ENCODE assay signal across 13 cellular contexts in genomic region chr21:36701912-36702621, GRCh38. TPM values are rescaled to one million over a fixed set of nuclear protein-coding genes. Genes with fewer than 3 reads are reported as not detected.
DNase-seq lines count a peak whose midpoint lies in the region; ATAC-seq and TF ChIP-seq lines count a peak whose summit lies in the region.
"Had no signal": no experiment of that assay in that cellular context is flagged by ENCODE, and none has a peak within 500 bp of the region (broad histone marks: within the 10 kb centered on the region; RNA-seq: fewer than 3 reads in every experiment).

No MANE protein-coding gene starts in this region.

- H3K4me3 Mint-ChIP-seq in Caco-2 (ENCODE audit: unreplicated experiment) (peak overlapping the region; percentile 78), neural crest cell (peak overlapping the region; percentile 38)
- H3K4me3 Mint-ChIP-seq: dendritic cell treated with granulocyte-macrophage colony-stimulating factor and Interleukin-4, amounts not matched to agents 40 ng/mL and 50 ng/mL, for 4 days had no signal

- ATAC-seq in HCT116: no peak
- ATAC-seq in left ventricle myocardium superior: no peak

- no peak overlapping the region for H2AFZ ChIP-seq in HCT116 (ENCODE audit: low read depth, low read length, poor library complexity, severe bottlenecking)

- H3K27me3 Mint-ChIP-seq in Caco-2 (ENCODE audit: insufficient read depth, unreplicated experiment): no peaks in the 10 kb centered on the region
- H3K27me3 Mint-ChIP-seq in neural crest cell (ENCODE audit: low read depth): peaks cover 94% of the 10 kb centered on the region

- peaks cover 77% of the 10 kb centered on the region for H3K79me2 ChIP-seq in HCT116 (ENCODE audit: insufficient read depth, low read length)

- no peaks in the 10 kb centered on the region for H4K20me1 ChIP-seq in HCT116 (ENCODE audit: insufficient read depth)

- RAD21 ChIA-PET in HCT116 (lab: Charles Lee; ENCODE audit: low non-redundant PET in 1 of 2, low total read pairs in 2 of 2, uncharacterized antibody in 2 of 2, unreplicated experiment in 2 of 2): no interaction called here

- H3K4me2 ChIP-seq in HCT116 (ENCODE audit: low read length): peak overlapping the region; percentile 97

- H3K27ac Mint-ChIP-seq in Caco-2 (ENCODE audit: unreplicated experiment) (no peak overlapping the region), neural crest cell (ENCODE audit: unreplicated experiment) (no peak overlapping the region)
- H3K27ac Mint-ChIP-seq: activated naive CD4-positive, alpha-beta T cell treated with anti-CD3 and anti-CD28 coated beads, Interleukin-2, amount 50 U/mL, for 72 hours; dendritic cell treated with granulocyte-macrophage colony-stimulating factor and Interleukin-4, amounts not matched to agents 40 ng/mL and 50 ng/mL, for 4 days had no signal

- intact Hi-C loops in Caco-2 (cut with micrococcal nuclease; ENCODE audit: unreplicated experiment) (no loop called here), HCT116 (cut with micrococcal nuclease) (no loop called here), left ventricle myocardium superior (cut with micrococcal nuclease) (no loop called here)

- no peak overlapping the region for H3K4me3 ChIP-seq in Caco-2 (ENCODE audit: low read depth, low read length)
- H3K4me3 ChIP-seq in HCT116 (replicated peaks in 1 of 2; ENCODE audit: low read depth in 1 of 2, low read length in 2 of 2): peak overlapping the region; percentile 71 to 75
- peak overlapping the region; percentile 75 for H3K4me3 ChIP-seq in adipocyte (ENCODE audit: low read length)

- no peak for TF ChIP-seq POLR2A in HCT116 (IDR thresholded peaks at IDR 0.05; ENCODE audit: borderline replicate concordance, extremely low read depth, insufficient read depth, insufficient read length)

- TF ChIP-seq CTCF in Caco-2 (IDR thresholded peaks at IDR 0.05; ENCODE audit: insufficient read depth in 1 of 2, low read depth in 1 of 2, low read length in 1 of 2, severe bottlenecking in 1 of 2, unreplicated experiment in 1 of 2): no peak
- TF ChIP-seq CTCF in HCT116 (IDR thresholded peaks at IDR 0.05 in 2 of 3, conservative IDR thresholded peaks at IDR 0.05 in 1 of 3; ENCODE audit: borderline replicate concordance in 1 of 3, insufficient read depth in 1 of 3, low read depth in 2 of 3, low read length in 2 of 3): no peak
- no peak for TF ChIP-seq CTCF in neural crest cell (conservative IDR thresholded peaks at IDR 0.05)

- CTCF ChIA-PET in Caco-2 (lab: Charles Lee): no interaction called here
- CTCF ChIA-PET in HCT116 (lab: Charles Lee): interaction anchor here (1.2 kb wide), 1 partner anchor 71 kb away, joined by 4 read pairs; no protein-coding TSS in a partner anchor

- H3K4me1 Mint-ChIP-seq in Caco-2 (ENCODE audit: low read depth, unreplicated experiment) (peaks cover 7% of the 10 kb centered on the region), neural crest cell (peaks cover 11% of the 10 kb centered on the region)

- H3K9me3 ChIP-seq in Caco-2 (no peaks in the 10 kb centered on the region), HCT116 (ENCODE audit: control insufficient read depth in 1 of 2, insufficient read depth in 1 of 2, low read depth in 1 of 2, low read length in 2 of 2) (no peaks in the 10 kb centered on the region), adipocyte (ENCODE audit: control insufficient read depth, low read length) (no peaks in the 10 kb centered on the region)

- H3K9ac ChIP-seq in HCT116 (ENCODE audit: low read length): peak overlapping the region; percentile 73
- no peak overlapping the region for H3K9ac ChIP-seq in adipocyte (ENCODE audit: low read length)

- no peaks in the 10 kb centered on the region for H3K9me2 ChIP-seq in HCT116 (ENCODE audit: insufficient read depth)

- DNase-seq in Caco-2: no peak
- no peak for DNase-seq in HCT116 (ENCODE audit: low read depth, low spot score)
- DNase-seq in adipocyte (ENCODE audit: low read depth): no peak
- no peak for DNase-seq in neural crest cell (ENCODE audit: low read depth, low spot score)
- no peak for DNase-seq in stimulated activated naive CD4-positive, alpha-beta T cell treated with Interleukin-2 at 50 U/mL for 16 hours (lab: John Stamatoyannopoulos, UW)
- no peak for DNase-seq in left ventricle myocardium superior
- DNase-seq in SIG-M5 treated with dmso at 0.1 percent for 504 hours (lab: John Stamatoyannopoulos, UW; ENCODE audit: unreplicated experiment): no peak
- DNase-seq in germinal center (ENCODE audit: low spot score): no peak
- DNase-seq: NCI-H510A treated with DMSO at 0.1 percent for 48 hours, SHP77 treated with DMSO at 0.1 percent for 48 hours had no signal

- no peaks in the 10 kb centered on the region for H3K9me3 Mint-ChIP-seq in Caco-2 (ENCODE audit: unreplicated experiment)
- no peaks in the 10 kb centered on the region for H3K9me3 Mint-ChIP-seq in neural crest cell
- H3K9me3 Mint-ChIP-seq: activated naive CD4-positive, alpha-beta T cell treated with anti-CD3 and anti-CD28 coated beads, Interleukin-2, amount 50 U/mL, for 72 hours; dendritic cell treated with granulocyte-macrophage colony-stimulating factor and Interleukin-4, amounts not matched to agents 40 ng/mL and 50 ng/mL, for 4 days had no signal

- peak overlapping the region; percentile 93 for H3K27ac ChIP-seq in HCT116 (ENCODE audit: low read depth, low read length)

- no peak for TF ChIP-seq RAD21 in HCT116 (IDR thresholded peaks at IDR 0.05; ENCODE audit: low read depth)

- no peaks in the 10 kb centered on the region for H3K4me1 ChIP-seq in Caco-2
- peaks cover 10 to 24% of the 10 kb centered on the region in 2 experiments for H3K4me1 ChIP-seq in HCT116 (ENCODE audit: control insufficient read depth in 1 of 2, insufficient read depth in 2 of 2, low read length in 2 of 2)
- H3K4me1 ChIP-seq in adipocyte (ENCODE audit: control insufficient read depth, insufficient read depth, low read length): peaks cover 9% of the 10 kb centered on the region

- H3K36me3 Mint-ChIP-seq in Caco-2 (ENCODE audit: insufficient read depth, unreplicated experiment) (no peaks in the 10 kb centered on the region), neural crest cell (ENCODE audit: low read depth) (no peaks in the 10 kb centered on the region)

- H3K27me3 ChIP-seq in Caco-2 (replicated peaks; ENCODE audit: control insufficient read depth, insufficient read depth, low read length): no peaks in the 10 kb centered on the region
- H3K27me3 ChIP-seq in HCT116 (ENCODE audit: insufficient read depth, low read length): no peaks in the 10 kb centered on the region
- peaks cover 71% of the 10 kb centered on the region for H3K27me3 ChIP-seq in adipocyte (replicated peaks; ENCODE audit: control insufficient read depth, insufficient read depth, low read length)

- no peaks in the 10 kb centered on the region for H3K36me3 ChIP-seq in Caco-2 (ENCODE audit: control insufficient read depth, insufficient read depth, low read length)
- H3K36me3 ChIP-seq in HCT116 (ENCODE audit: control insufficient read depth in 1 of 2, insufficient read depth in 2 of 2, low read length in 2 of 2): no peaks in the 10 kb centered on the region
- no peaks in the 10 kb centered on the region for H3K36me3 ChIP-seq in adipocyte (ENCODE audit: control insufficient read depth, insufficient read depth, low read length, severe bottlenecking)

- POLR2A ChIA-PET in Caco-2 (lab: Charles Lee): no interaction called here
- POLR2A ChIA-PET in HCT116 (lab: Charles Lee): no interaction called here

- BruUV-seq in Caco-2 (replicated peaks; lab: Mats Ljungman, UMichigan) (no TSS peak), HCT116 (replicated peaks; lab: Mats Ljungman, UMichigan) (TSS peak; percentile 25)

TF ChIP-seq in HCT116, 20 proteins besides CTCF, POLR2A, EP300 and RAD21 (continues in another document):
- TF ChIP-seq SRF (IDR thresholded peaks at IDR 0.05; ENCODE audit: low read depth) (no peak), SIN3A (IDR thresholded peaks at IDR 0.05; ENCODE audit: low read depth) (no peak)
- TF ChIP-seq, protein P1, sequence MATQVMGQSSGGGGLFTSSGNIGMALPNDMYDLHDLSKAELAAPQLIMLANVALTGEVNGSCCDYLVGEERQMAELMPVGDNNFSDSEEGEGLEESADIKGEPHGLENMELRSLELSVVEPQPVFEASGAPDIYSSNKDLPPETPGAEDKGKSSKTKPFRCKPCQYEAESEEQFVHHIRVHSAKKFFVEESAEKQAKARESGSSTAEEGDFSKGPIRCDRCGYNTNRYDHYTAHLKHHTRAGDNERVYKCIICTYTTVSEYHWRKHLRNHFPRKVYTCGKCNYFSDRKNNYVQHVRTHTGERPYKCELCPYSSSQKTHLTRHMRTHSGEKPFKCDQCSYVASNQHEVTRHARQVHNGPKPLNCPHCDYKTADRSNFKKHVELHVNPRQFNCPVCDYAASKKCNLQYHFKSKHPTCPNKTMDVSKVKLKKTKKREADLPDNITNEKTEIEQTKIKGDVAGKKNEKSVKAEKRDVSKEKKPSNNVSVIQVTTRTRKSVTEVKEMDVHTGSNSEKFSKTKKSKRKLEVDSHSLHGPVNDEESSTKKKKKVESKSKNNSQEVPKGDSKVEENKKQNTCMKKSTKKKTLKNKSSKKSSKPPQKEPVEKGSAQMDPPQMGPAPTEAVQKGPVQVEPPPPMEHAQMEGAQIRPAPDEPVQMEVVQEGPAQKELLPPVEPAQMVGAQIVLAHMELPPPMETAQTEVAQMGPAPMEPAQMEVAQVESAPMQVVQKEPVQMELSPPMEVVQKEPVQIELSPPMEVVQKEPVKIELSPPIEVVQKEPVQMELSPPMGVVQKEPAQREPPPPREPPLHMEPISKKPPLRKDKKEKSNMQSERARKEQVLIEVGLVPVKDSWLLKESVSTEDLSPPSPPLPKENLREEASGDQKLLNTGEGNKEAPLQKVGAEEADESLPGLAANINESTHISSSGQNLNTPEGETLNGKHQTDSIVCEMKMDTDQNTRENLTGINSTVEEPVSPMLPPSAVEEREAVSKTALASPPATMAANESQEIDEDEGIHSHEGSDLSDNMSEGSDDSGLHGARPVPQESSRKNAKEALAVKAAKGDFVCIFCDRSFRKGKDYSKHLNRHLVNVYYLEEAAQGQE (IDR thresholded peaks at IDR 0.05; ENCODE audit: low read depth): no peak

RNA-seq across cellular contexts. Expression of gene SIM2, which starts 3.2 kb away (rescaled TPM):
- total RNA-seq in Caco-2 (2022): 9.4 and 11.5 TPM in 2 replicates
- 23.9 TPM for total RNA-seq in HCT116 (2021; ENCODE audit: unreplicated experiment)
- 14.3 and 17.9 TPM in 2 replicates for polyA plus RNA-seq in HCT116 (2012)
- total RNA-seq in neural crest cell: not detected in 2 replicates
- total RNA-seq in left ventricle myocardium superior: not detected
- total RNA-seq: lung microvascular endothelial cell had no signal
